8 cellular contexts compared by ENCODE assay signal in the genomic region with DNA sequence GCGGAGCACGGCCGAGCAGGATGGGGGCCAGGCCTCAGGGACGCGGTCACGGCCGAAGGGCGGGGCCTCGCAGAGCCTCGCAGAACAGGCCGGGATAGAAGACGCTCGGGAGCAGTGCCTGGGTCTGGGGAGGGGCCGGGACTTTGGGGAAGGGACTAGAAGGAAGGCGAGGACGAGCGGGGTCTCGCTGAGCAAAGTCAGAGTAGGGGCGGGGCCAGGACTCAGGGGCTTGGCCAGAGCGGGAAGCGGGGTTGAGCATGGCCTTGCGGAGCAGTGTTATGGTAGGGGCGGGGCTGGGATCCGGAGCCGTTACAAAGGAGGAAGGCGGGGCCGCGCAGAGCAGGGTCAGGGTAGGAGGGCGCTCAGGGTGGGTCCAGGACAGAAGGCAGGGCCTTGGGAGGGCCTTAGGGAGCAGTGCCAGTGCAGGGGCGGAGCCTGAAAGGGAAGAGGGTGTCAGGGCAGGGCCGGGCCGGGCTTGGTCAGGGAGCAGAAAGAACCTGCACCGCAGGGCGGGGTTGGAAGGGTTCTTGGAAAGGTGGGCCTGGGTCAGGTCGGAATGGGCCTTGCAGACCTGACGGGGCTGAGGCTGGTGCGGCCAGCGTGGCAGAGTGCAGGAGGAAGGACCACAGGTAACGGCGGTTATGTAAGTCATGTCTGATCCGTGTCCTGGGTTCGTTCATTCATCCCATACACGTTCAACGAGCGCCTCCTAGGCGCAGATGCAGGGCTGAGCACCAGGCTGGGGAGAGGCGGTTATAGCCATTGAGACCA. TPM values are rescaled to one million over a fixed set of nuclear protein-coding genes. Genes with fewer than 3 reads are reported as not detected.
DNase-seq lines count a peak whose midpoint lies in the region; FAIRE-seq and TF ChIP-seq lines count a peak whose summit lies in the region.

No MANE protein-coding gene starts in this region.

- H3K9me3 ChIP-seq in Loucy (ENCODE audit: insufficient read depth, low read depth, low read length) (no peaks in the 10 kb centered on the region), SJCRH30 (replicated peaks) (no peaks in the 10 kb centered on the region)

- peaks cover 24% of the 10 kb centered on the region for H3K4me1 ChIP-seq in Loucy (ENCODE audit: insufficient read depth, low read length, poor library complexity, severe bottlenecking)
- H3K4me1 ChIP-seq in SJCRH30 = peaks cover 2% of the 10 kb centered on the region; the same call in 1 of the 2 replicates

- peak overlapping the region; percentile 94 for H3K9ac ChIP-seq in Loucy (ENCODE audit: low read depth, low read length, poor library complexity, severe bottlenecking)

- no peaks in the 10 kb centered on the region for H4K20me1 ChIP-seq in Loucy (ENCODE audit: insufficient read depth, low read length, poor library complexity, severe bottlenecking)

- no peaks in the 10 kb centered on the region for H3K9me2 ChIP-seq in Loucy (replicated peaks; ENCODE audit: low read depth, low read length)

- FAIRE-seq in G401.6 (lab: Jason Lieb, UNC) = peak; percentile 98

- H3K27ac ChIP-seq in SJCRH30 (no peak overlapping the region; the same call in 1 of the 2 replicates), temporal lobe (ENCODE audit: low read depth, low read length) (peak overlapping the region; percentile 63)

- H3F3A ChIP-seq in Loucy (ENCODE audit: low read depth) = no peaks in the 10 kb centered on the region

- H3K4me3 ChIP-seq in H7 (ENCODE audit: insufficient read depth, low read depth, low read length) (peak overlapping the region; percentile 54), Loucy (ENCODE audit: low read length, poor library complexity, severe bottlenecking) (peak overlapping the region; percentile 77), SJCRH30 (peak overlapping the region; percentile 52)

- TF ChIP-seq CTCF in Loucy (conservative IDR thresholded peaks at IDR 0.05; ENCODE audit: low read length) = peak; percentile 93

- peaks cover 16% of the 10 kb centered on the region; the same call in 1 of the 2 replicates for H3K79me2 ChIP-seq in Loucy (ENCODE audit: insufficient read depth, low read length)

- H3K4me2 ChIP-seq in Loucy (ENCODE audit: low read depth, low read length, poor library complexity, severe bottlenecking) = peak overlapping the region; percentile 94

- DNase-seq in H7 (peak; percentile 99), SJCRH30 (peak; percentile 94 to 96), globus pallidus (ENCODE audit: low spot score) (peak; percentile 42), occipital lobe (lab: John Stamatoyannopoulos, UW) (peak; percentile 74)
- peak; percentile 84 for DNase-seq in activated naive CD4-positive, alpha-beta T cell treated with Interleukin-2 at 50 U/mL for 16 hours

- H2AFZ ChIP-seq in Loucy (ENCODE audit: low read length) = peak overlapping the region; percentile 55; the same call in 1 of the 2 replicates

- H3K27me3 ChIP-seq in H7 (ENCODE audit: control insufficient read depth, insufficient read depth, low read length) (no peaks in the 10 kb centered on the region; the same call in 1 of the 2 replicates), Loucy (ENCODE audit: insufficient read depth, low read length, poor library complexity, severe bottlenecking) (no peaks in the 10 kb centered on the region), SJCRH30 (no peaks in the 10 kb centered on the region)

- peaks cover 4% of the 10 kb centered on the region for H3K36me3 ChIP-seq in H7 (replicated peaks; ENCODE audit: control insufficient read depth, insufficient read depth, low read length)
- peaks cover 15% of the 10 kb centered on the region; the same call in 1 of the 2 replicates for H3K36me3 ChIP-seq in Loucy (ENCODE audit: insufficient read depth, low read length)
- peaks cover 10% of the 10 kb centered on the region; the same call in 1 of the 2 replicates for H3K36me3 ChIP-seq in SJCRH30

RNA-seq across cellular contexts. Expression of a gene that starts 0.5 kb away (rescaled TPM):
- 5.8 and 7.4 TPM in 2 replicates for total RNA-seq in H7 (2014; rRNA removed; shearing (Covaris generic))
- 0.08 TPM in 1 of 2 replicates, not detected in the other for total RNA-seq in SJCRH30 (2014; rRNA removed; shearing (Covaris generic))
- under 0.01 TPM for total RNA-seq in occipital lobe
- under 0.01 TPM for total RNA-seq in temporal lobe

RNA-seq across cellular contexts. Expression of a gene that starts 35.7 kb away (rescaled TPM):
- 19.8 and 21.9 TPM in 2 replicates for total RNA-seq in H7 (2014; rRNA removed; shearing (Covaris generic))
- 17.7 and 19.1 TPM in 2 replicates for total RNA-seq in SJCRH30 (2014; rRNA removed; shearing (Covaris generic))
- total RNA-seq in occipital lobe (2.8 TPM), temporal lobe (9.6 TPM)

RNA-seq across cellular contexts. Expression of a gene that starts 50.8 kb away (rescaled TPM):
- 20.5 and 21.2 TPM in 2 replicates for total RNA-seq in H7 (2014; rRNA removed; shearing (Covaris generic))
- 5.1 and 5.8 TPM in 2 replicates for total RNA-seq in SJCRH30 (2014; rRNA removed; shearing (Covaris generic))
- total RNA-seq in occipital lobe = 3.3 TPM
- total RNA-seq in temporal lobe = 3.4 TPM

RNA-seq across cellular contexts. Expression of a gene that starts 59.3 kb away (rescaled TPM):
- total RNA-seq in H7 (2014; rRNA removed; shearing (Covaris generic)) = not detected in 2 replicates
- total RNA-seq in SJCRH30 (2014; rRNA removed; shearing (Covaris generic)) = not detected in 2 replicates
- not detected for total RNA-seq in occipital lobe
- total RNA-seq in temporal lobe = not detected

Comparison
In these comparisons a context has a peak if more than half of its experiments do, and no peak if none do; other contexts are left out.
1. DNase-seq: peak in every context shown above with its lines; median percentile 99 in H7; 95 in SJCRH30; 84 in activated naive CD4-positive, alpha-beta T cell treated with Interleukin-2 at 50 U/mL for 16 hours; 74 in occipital lobe; 42 in globus pallidus.